15 cellular contexts compared by ENCODE assay signal in genomic region chr7:20435305-20435704, GRCh38.
DNase-seq lines count a peak whose midpoint lies in the region; ATAC-seq and TF ChIP-seq lines count a peak whose summit lies in the region.
"Had no signal": no experiment of that assay in that cellular context is flagged by ENCODE, and none has a peak within 500 bp of the region (broad histone marks: within the 10 kb centered on the region; RNA-seq: fewer than 3 reads in every experiment).

No MANE protein-coding gene starts in this region.

- no peaks in the 10 kb centered on the region for H3K9me3 ChIP-seq in MG63
- H3K9me3 ChIP-seq in mesenchymal stem cell (ENCODE audit: control insufficient read depth, low read length), result no peaks in the 10 kb centered on the region
- no peaks in the 10 kb centered on the region for H3K9me3 ChIP-seq in upper lobe of right lung
- H3K9me3 ChIP-seq: SK-N-SH had no signal

- H3K9ac ChIP-seq in mesenchymal stem cell (ENCODE audit: low read length), result peak overlapping the region; percentile 53
- H3K9ac ChIP-seq: parathyroid adenoma, SK-N-SH had no signal

- no peak overlapping the region for H2AK5ac ChIP-seq in mesenchymal stem cell (ENCODE audit: low read length, severe bottlenecking)

- 93% methylated on average over 1 of the region's 3 CpGs for WGBS in mesenchymal stem cell

- no peak overlapping the region for H4K8ac ChIP-seq in mesenchymal stem cell (ENCODE audit: low read length)

- no peak overlapping the region for H3K27ac ChIP-seq in mesenchymal stem cell (ENCODE audit: low read length, poor library complexity, severe bottlenecking)
- no peak overlapping the region for H3K27ac ChIP-seq in upper lobe of right lung
- H3K27ac ChIP-seq: parathyroid adenoma had no signal

- no peak overlapping the region for H3K14ac ChIP-seq in mesenchymal stem cell (ENCODE audit: low read length in 2 of 2)

- H3K4me1 Mint-ChIP-seq in natural killer cell, result no peaks in the 10 kb centered on the region
- H3K4me1 Mint-ChIP-seq: activated CD4-positive, alpha-beta T cell treated with anti-CD3 and anti-CD28 coated beads, Interleukin-2, amount 10 ng/mL, durations not matched to agents 24 days and 14 days had no signal

- H3K79me1 ChIP-seq in mesenchymal stem cell (replicated peaks; ENCODE audit: low read length, poor library complexity, severe bottlenecking), result no peaks in the 10 kb centered on the region

- no peak overlapping the region for H4K91ac ChIP-seq in mesenchymal stem cell (ENCODE audit: low read length)

- H3K27me3 Mint-ChIP-seq in natural killer cell (ENCODE audit: low read depth in 2 of 2), result no peaks in the 10 kb centered on the region
- H3K27me3 Mint-ChIP-seq: activated CD4-positive, alpha-beta T cell treated with anti-CD3 and anti-CD28 coated beads, Interleukin-2, amount 10 ng/mL, durations not matched to agents 24 days and 14 days had no signal

- no peak overlapping the region for H3K27ac Mint-ChIP-seq in natural killer cell
- H3K27ac Mint-ChIP-seq: activated CD4-positive, alpha-beta T cell treated with anti-CD3 and anti-CD28 coated beads, Interleukin-2, amount 10 ng/mL, durations not matched to agents 24 days and 14 days had no signal

- H3K4ac ChIP-seq in mesenchymal stem cell (ENCODE audit: low read depth in 1 of 2, low read length in 2 of 2), result no peak overlapping the region

- no peak overlapping the region for H3K4me2 ChIP-seq in mesenchymal stem cell (ENCODE audit: low read length, poor library complexity, severe bottlenecking)
- H3K4me2 ChIP-seq: SK-N-SH had no signal

- TF ChIP-seq CTCF in fibroblast of the aortic adventitia (IDR thresholded peaks at IDR 0.05; ENCODE audit: insufficient read depth, low read length) (no peak), upper lobe of right lung (IDR thresholded peaks at IDR 0.05) (no peak), natural killer cell (IDR thresholded peaks at IDR 0.05) (no peak)

- H3K23ac ChIP-seq in mesenchymal stem cell (ENCODE audit: low read length in 2 of 2), result no peak overlapping the region

- H3K27me3 ChIP-seq in MG63 (no peaks in the 10 kb centered on the region), mesenchymal stem cell (ENCODE audit: control insufficient read depth in 1 of 2, insufficient read depth in 1 of 2, low read length in 2 of 2) (no peaks in the 10 kb centered on the region), upper lobe of right lung (no peaks in the 10 kb centered on the region)

- H3K4me1 ChIP-seq in mesenchymal stem cell (ENCODE audit: control insufficient read depth, insufficient read depth, low read depth, low read length) (peaks cover 4% of the 10 kb centered on the region), upper lobe of right lung (no peaks in the 10 kb centered on the region)
- H3K4me1 ChIP-seq: parathyroid adenoma had no signal

- no peak overlapping the region for H2BK12ac ChIP-seq in mesenchymal stem cell (ENCODE audit: low read length in 2 of 2)

- H2BK5ac ChIP-seq in mesenchymal stem cell (ENCODE audit: low read depth, low read length, poor library complexity, severe bottlenecking), result no peak overlapping the region

- no peak overlapping the region for H2BK15ac ChIP-seq in mesenchymal stem cell (ENCODE audit: low read depth, poor library complexity, severe bottlenecking)

- H3K18ac ChIP-seq in mesenchymal stem cell (ENCODE audit: low read depth in 1 of 2, low read length in 2 of 2), result no peak overlapping the region

- no peak overlapping the region for H3K4me3 Mint-ChIP-seq in natural killer cell
- H3K4me3 Mint-ChIP-seq: activated CD4-positive, alpha-beta T cell treated with anti-CD3 and anti-CD28 coated beads, Interleukin-2, amount 10 ng/mL, durations not matched to agents 24 days and 14 days had no signal

- ATAC-seq in upper lobe of right lung (peak; percentile 62), GM18858 (IDR thresholded peaks at IDR 0.05; ENCODE audit: unreplicated experiment) (no peak), natural killer cell (no peak)
- ATAC-seq: PC-3 had no signal

- no peak overlapping the region for H3K4me3 ChIP-seq in MG63
- H3K4me3 ChIP-seq in fibroblast of the aortic adventitia (ENCODE audit: low read depth, low read length), result no peak overlapping the region
- H3K4me3 ChIP-seq in mesenchymal stem cell (ENCODE audit: insufficient read depth in 1 of 2, low read depth in 1 of 2, low read length in 2 of 2), result no peak overlapping the region
- H3K4me3 ChIP-seq in upper lobe of right lung, result no peak overlapping the region

- no peak overlapping the region for H2BK120ac ChIP-seq in mesenchymal stem cell (ENCODE audit: low read depth, low read length)

- H3K36me3 Mint-ChIP-seq in natural killer cell, result no peaks in the 10 kb centered on the region

- no peaks in the 10 kb centered on the region for H3K9me3 Mint-ChIP-seq in natural killer cell
- H3K9me3 Mint-ChIP-seq: activated CD4-positive, alpha-beta T cell treated with anti-CD3 and anti-CD28 coated beads, Interleukin-2, amount 10 ng/mL, durations not matched to agents 24 days and 14 days had no signal

- H3K36me3 ChIP-seq in MG63, result no peaks in the 10 kb centered on the region
- H3K36me3 ChIP-seq in mesenchymal stem cell (ENCODE audit: control insufficient read depth in 1 of 2, insufficient read depth in 2 of 2, low read depth in 1 of 2, low read length in 2 of 2), result no peaks in the 10 kb centered on the region
- no peaks in the 10 kb centered on the region for H3K36me3 ChIP-seq in upper lobe of right lung

- DNase-seq in MG63 (peak; percentile 67), fibroblast of the aortic adventitia (ENCODE audit: low read depth) (peak; percentile 81), mesenchymal stem cell (no peak), upper lobe of right lung (no peak), RPMI8226 (no peak), natural killer cell (no peak)
- DNase-seq: activated CD4-positive, alpha-beta T cell treated with anti-CD3 and anti-CD28 coated beads, Interleukin-2, amount 10 ng/mL, durations not matched to agents 24 days and 14 days; activated naive CD4-positive, alpha-beta T cell treated with anti-CD3 and anti-CD28 coated beads, Interleukin-2, amount 50 U/mL, for 16 hours; central memory CD4-positive, alpha-beta T cell; DND-41; NCI-H524 treated with DMSO at 0.1 percent for 48 hours; PC-3; SK-N-SH had no signal

- intact Hi-C loops in upper lobe of right lung (cut with DNase I) (no loop called here), natural killer cell (cut with micrococcal nuclease) (loop anchor here (10.0 kb wide), 1 partner anchor 61 kb away; no protein-coding TSS in a partner anchor)

- H2AFZ ChIP-seq in mesenchymal stem cell (ENCODE audit: low read depth, low read length), result no peak overlapping the region
- H2AFZ ChIP-seq: parathyroid adenoma had no signal

Comparison
In these comparisons a context has a peak if more than half of its experiments do, and no peak if none do; other contexts are left out.
1. DNase-seq: peak in MG63 (single experiment) and fibroblast of the aortic adventitia (single experiment); none in mesenchymal stem cell (single experiment), upper lobe of right lung (single experiment), RPMI8226 (single experiment) and natural killer cell (single experiment).